25 cellular contexts compared by ENCODE assay signal in genomic region chr5:125582358-125582757, GRCh38.
A peak's percentile ranks its signal among the peaks of the same experiment; 100 is the strongest.
DNase-seq lines count a peak whose midpoint lies in the region; ATAC-seq and TF ChIP-seq lines count a peak whose summit lies in the region.
"Had no signal": no experiment of that assay in that cellular context is flagged by ENCODE, and none has a peak within 500 bp of the region (broad histone marks: within the 10 kb centered on the region; RNA-seq: fewer than 3 reads in every experiment).

No MANE protein-coding gene starts in this region.

- 54% methylated on average over 1 of the region's 1 CpG for WGBS in right cardiac atrium

- no peak for TF ChIP-seq POLR2A in breast epithelium (IDR thresholded peaks at IDR 0.05)

- H3K4me1 ChIP-seq in breast epithelium (no peaks in the 10 kb centered on the region), right cardiac atrium (ENCODE audit: control insufficient read depth, insufficient read depth, low read length) (no peaks in the 10 kb centered on the region)

- DNase-seq in MCF 10A (ENCODE audit: unreplicated experiment) (peak; percentile 84), breast epithelium (ENCODE audit: low spot score in 2 of 2) (no peak), fibroblast of mammary gland (ENCODE audit: low read depth) (peak; percentile 89), right cardiac atrium (peak in 2 of 3 donors; percentile 32 to 65), stromal cell of bone marrow (ENCODE audit: low read depth) (peak; percentile 58), NCI-H748 treated with DMSO at 0.1 percent for 48 hours (lab: John Stamatoyannopoulos, UW) (no peak), NCI-H187 treated with DMSO at 0.1 percent for 48 hours (lab: John Stamatoyannopoulos, UW) (no peak)
- DNase-seq: 8988T; activated naive CD4-positive, alpha-beta T cell treated with Interleukin-2 at 50 U/mL for 16 hours; activated T-cell treated with anti-CD3 and anti-CD28 coated beads, Interleukin-2, amount 50 U/mL, for 72 hours; amniotic stem cell; CD4-positive, CD25-positive, alpha-beta regulatory T cell; effector memory CD8-positive, alpha-beta T cell; head of caudate nucleus; kidney glomerular epithelial cell; mesendoderm; NCI-H146; NCI-H510A; SHP77 treated with DMSO at 0.1 percent for 48 hours; tibial artery had no signal

- no TSS peak for BruUV-seq in MCF 10A (replicated peaks; lab: Mats Ljungman, UMichigan)

- no peaks in the 10 kb centered on the region for H3K27me3 Mint-ChIP-seq in MCF 10A (ENCODE audit: insufficient read depth, unreplicated experiment)
- H3K27me3 Mint-ChIP-seq: CD4-positive, CD25-positive, alpha-beta regulatory T cell; effector memory CD8-positive, alpha-beta T cell; stimulated activated naive CD8-positive, alpha-beta T cell treated with anti-CD3 and anti-CD28 coated beads, Interleukin-15, Interleukin-2, amounts not matched to agents 100 ng/mL and 50 ng/mL, for 24 hours had no signal

- POLR2A ChIA-PET in MCF 10A (lab: Yijun Ruan, JAX) = interaction anchor here (0.8 to 1.3 kb wide), 3 partner anchors 10 to 170 kb away, joined by 3 read pairs; no protein-coding TSS in a partner anchor

- H3K27ac ChIP-seq in breast epithelium (no peak overlapping the region), right cardiac atrium (ENCODE audit: low read length) (no peak overlapping the region)
- H3K27ac ChIP-seq: coronary artery, HL-60, tibial artery had no signal

- H3K27ac Mint-ChIP-seq in MCF 10A (ENCODE audit: low read depth, unreplicated experiment) = no peak overlapping the region
- H3K27ac Mint-ChIP-seq: activated T-cell treated with anti-CD3 and anti-CD28 coated beads, Interleukin-2, amount 50 U/mL, for 72 hours; CD4-positive, CD25-positive, alpha-beta regulatory T cell; effector memory CD8-positive, alpha-beta T cell; stimulated activated naive CD8-positive, alpha-beta T cell treated with anti-CD3 and anti-CD28 coated beads, Interleukin-15, Interleukin-2, amounts not matched to agents 100 ng/mL and 50 ng/mL, for 24 hours; WTC11 had no signal

- CTCF ChIA-PET in MCF 10A (lab: Yijun Ruan, JAX) = no interaction called here

- no peaks in the 10 kb centered on the region for H3K36me3 Mint-ChIP-seq in MCF 10A (ENCODE audit: insufficient read depth, unreplicated experiment)
- H3K36me3 Mint-ChIP-seq: CD4-positive, CD25-positive, alpha-beta regulatory T cell had no signal

- H3K9me3 ChIP-seq in breast epithelium (no peaks in the 10 kb centered on the region), right cardiac atrium (ENCODE audit: control insufficient read depth, low read length) (no peaks in the 10 kb centered on the region)
- H3K9me3 ChIP-seq: tibial artery had no signal

- H3K9me3 Mint-ChIP-seq in MCF 10A (ENCODE audit: unreplicated experiment) = no peaks in the 10 kb centered on the region
- H3K9me3 Mint-ChIP-seq: stimulated activated naive CD8-positive, alpha-beta T cell treated with anti-CD3 and anti-CD28 coated beads, Interleukin-15, Interleukin-2, amounts not matched to agents 100 ng/mL and 50 ng/mL, for 24 hours had no signal

- H3K4me1 Mint-ChIP-seq in MCF 10A (ENCODE audit: insufficient read depth, unreplicated experiment) = peaks cover 20% of the 10 kb centered on the region
- H3K4me1 Mint-ChIP-seq: CD4-positive, CD25-positive, alpha-beta regulatory T cell had no signal

- no peaks in the 10 kb centered on the region for H3K36me3 ChIP-seq in breast epithelium
- H3K36me3 ChIP-seq: tibial artery had no signal

- peak; percentile 64 to 70 for ATAC-seq in right cardiac atrium
- ATAC-seq in HG02981 (IDR thresholded peaks at IDR 0.05; ENCODE audit: unreplicated experiment) = no peak
- ATAC-seq: activated T-cell treated with anti-CD3 and anti-CD28 coated beads, Interleukin-2, amount 50 U/mL, for 72 hours; effector memory CD8-positive, alpha-beta T cell; WTC11 had no signal

- H3K4me3 Mint-ChIP-seq in MCF 10A (ENCODE audit: unreplicated experiment) = no peak overlapping the region
- H3K4me3 Mint-ChIP-seq: activated T-cell treated with anti-CD3 and anti-CD28 coated beads, Interleukin-2, amount 50 U/mL, for 72 hours; CD4-positive, CD25-positive, alpha-beta regulatory T cell; effector memory CD8-positive, alpha-beta T cell; stimulated activated naive CD8-positive, alpha-beta T cell treated with anti-CD3 and anti-CD28 coated beads, Interleukin-15, Interleukin-2, amounts not matched to agents 100 ng/mL and 50 ng/mL, for 24 hours; WTC11 had no signal

- H3K27me3 ChIP-seq in breast epithelium (no peaks in the 10 kb centered on the region), right cardiac atrium (ENCODE audit: control insufficient read depth, insufficient read depth) (no peaks in the 10 kb centered on the region)
- H3K27me3 ChIP-seq: tibial artery had no signal

- intact Hi-C loops in MCF 10A (cut with micrococcal nuclease) = no loop called here
- intact Hi-C loops in breast epithelium (cut with DNase I; ENCODE audit: low total_unique reads) = no loop called here
- intact Hi-C loops in right cardiac atrium (cut with DNase I) = no loop called here

- no peak for TF ChIP-seq CTCF in MCF 10A (IDR thresholded peaks at IDR 0.05; ENCODE audit: unreplicated experiment)
- no peak for TF ChIP-seq CTCF in breast epithelium (IDR thresholded peaks at IDR 0.05)
- no peak for TF ChIP-seq CTCF in fibroblast of mammary gland (conservative IDR thresholded peaks at IDR 0.05; ENCODE audit: control insufficient read depth, insufficient read depth, low read depth, low read length)

- H3K4me3 ChIP-seq in breast epithelium (no peak overlapping the region), fibroblast of mammary gland (ENCODE audit: control insufficient read depth, low read depth, low read length) (no peak overlapping the region), right cardiac atrium (ENCODE audit: low read length) (no peak overlapping the region)
- H3K4me3 ChIP-seq: coronary artery, tibial artery had no signal

Comparison
In these comparisons a context has a peak if more than half of its experiments do, and no peak if none do; other contexts are left out.
1. DNase-seq: peak in MCF 10A (single experiment), fibroblast of mammary gland (single experiment), right cardiac atrium (2 of 3) and stromal cell of bone marrow (single experiment); none in breast epithelium (0 of 2), NCI-H748 treated with DMSO at 0.1 percent for 48 hours (single experiment) and NCI-H187 treated with DMSO at 0.1 percent for 48 hours (single experiment).